6 cellular contexts compared by ENCODE assay signal in genomic region chr12:55355333-55355732, GRCh38. TPM values are rescaled to one million over a fixed set of nuclear protein-coding genes. Genes with fewer than 3 reads are reported as not detected.
"Had no signal": no experiment of that assay in that cellular context is flagged by ENCODE, and none has a peak within 500 bp of the region (broad histone marks: within the 10 kb centered on the region; RNA-seq: fewer than 3 reads in every experiment).

No MANE protein-coding gene starts in this region.

RNA-seq across cellular contexts. Expression of gene OR6C75, which starts 7.4 kb away (rescaled TPM):
- total RNA-seq: GM23248, H4, H7, HT-29, IMR-90, K562 had no signal
- polyA plus RNA-seq: GM23248, IMR-90, K562 had no signal

RNA-seq across cellular contexts. Expression of gene OR6C3, which starts 24.8 kb away (rescaled TPM):
- total RNA-seq: GM23248, H4, H7, HT-29, IMR-90, K562 had no signal
- polyA plus RNA-seq: GM23248, IMR-90, K562 had no signal

RNA-seq across cellular contexts. Expression of gene OR6C1, which starts 41.2 kb away (rescaled TPM):
- total RNA-seq: GM23248, H4, H7, HT-29, IMR-90, K562 had no signal
- polyA plus RNA-seq: GM23248, IMR-90, K562 had no signal

RNA-seq across cellular contexts. Expression of gene OR6C65, which starts 45.0 kb away (rescaled TPM):
- total RNA-seq: GM23248, H4, H7, HT-29, IMR-90, K562 had no signal
- polyA plus RNA-seq: GM23248, IMR-90, K562 had no signal

RNA-seq across cellular contexts. Expression of gene OR6C6, which starts 59.0 kb away (rescaled TPM):
- total RNA-seq: GM23248, H4, H7, HT-29, IMR-90, K562 had no signal
- polyA plus RNA-seq: GM23248, IMR-90, K562 had no signal
